15 cellular contexts compared by ENCODE assay signal in genomic region chr3:125386811-125387210, GRCh38. TPM values are rescaled to one million over a fixed set of nuclear protein-coding genes. Genes with fewer than 3 reads are reported as not detected.
DNase-seq lines count a peak whose midpoint lies in the region; TF ChIP-seq lines count a peak whose summit lies in the region.
"Had no signal": no experiment of that assay in that cellular context is flagged by ENCODE, and none has a peak within 500 bp of the region (broad histone marks: within the 10 kb centered on the region; RNA-seq: fewer than 3 reads in every experiment).

No MANE protein-coding gene starts in this region.

- H3K4me3 Mint-ChIP-seq in glutamatergic neuron (ENCODE audit: unreplicated experiment), result no peak overlapping the region
- H3K4me3 Mint-ChIP-seq: activated T-helper 1 cell treated with anti-CD3 and anti-CD28 coated beads, Interleukin-12 subunit alpha, Interleukin-12 subunit beta, Interleukin-2, Interleukin-4 antibody, amounts not matched to agents 30 ng/mL and 10 ng/mL and 1 ng/mL, durations not matched to agents 14 hours and 24 hours and 36 hours had no signal

- no peak overlapping the region for H2BK12ac ChIP-seq in neuronal stem cell (ENCODE audit: low read length)

- no peak overlapping the region for H3K14ac ChIP-seq in neuronal stem cell (ENCODE audit: low read length)

- H3K18ac ChIP-seq in neuronal stem cell (ENCODE audit: low read length), result no peak overlapping the region

- H3K4me3 ChIP-seq in NB4 (ENCODE audit: low read depth, low read length) (no peak overlapping the region), fibroblast of mammary gland (ENCODE audit: control insufficient read depth, low read depth, low read length) (no peak overlapping the region), neuronal stem cell (ENCODE audit: low read length in 2 of 2) (no peak overlapping the region), WERI-Rb-1 (ENCODE audit: low read depth, low read length) (no peak overlapping the region)
- H3K4me3 ChIP-seq: adrenal gland, prostate gland had no signal

- H3K4me1 ChIP-seq in neuronal stem cell (ENCODE audit: control insufficient read depth in 2 of 2, insufficient read depth in 1 of 2, low read depth in 1 of 2, low read length in 2 of 2), result peaks cover 4 to 14% of the 10 kb centered on the region in 2 donors
- H3K4me1 ChIP-seq: adrenal gland, prostate gland had no signal

- no CpG with 5 or more reads among the region's 4 CpGs for WGBS in neuronal stem cell (ENCODE audit: extremely low coverage in 2 of 2, insufficient read length in 2 of 2, insufficient replicate concordance in 1 of 2), 2 donors

- no peak overlapping the region for H2BK15ac ChIP-seq in neuronal stem cell (ENCODE audit: low read length)

- no peak overlapping the region for H2BK5ac ChIP-seq in neuronal stem cell (ENCODE audit: low read length)

- no peaks in the 10 kb centered on the region for H3K9me3 Mint-ChIP-seq in glutamatergic neuron (ENCODE audit: unreplicated experiment)
- H3K9me3 Mint-ChIP-seq: activated T-helper 1 cell treated with anti-CD3 and anti-CD28 coated beads, Interleukin-12 subunit alpha, Interleukin-12 subunit beta, Interleukin-2, Interleukin-4 antibody, amounts not matched to agents 30 ng/mL and 10 ng/mL and 1 ng/mL, durations not matched to agents 14 hours and 24 hours and 36 hours had no signal

- POLR2A ChIA-PET in RWPE1 (lab: Yijun Ruan, JAX; ENCODE audit: low non-redundant PET), result no interaction called here

- no peak overlapping the region for H2BK120ac ChIP-seq in neuronal stem cell (ENCODE audit: low read depth, low read length)

- TF ChIP-seq CTCF in NB4 (IDR thresholded peaks at IDR 0.05; ENCODE audit: low read depth, low read length) (no peak), fibroblast of mammary gland (conservative IDR thresholded peaks at IDR 0.05; ENCODE audit: control insufficient read depth, insufficient read depth, low read depth, low read length) (no peak), glutamatergic neuron (IDR thresholded peaks at IDR 0.05; ENCODE audit: partially characterized antibody, unreplicated experiment) (no peak), RWPE1 (conservative IDR thresholded peaks at IDR 0.05; ENCODE audit: low read depth) (no peak), WERI-Rb-1 (IDR thresholded peaks at IDR 0.05; ENCODE audit: low read depth, low read length) (no peak)

- no peaks in the 10 kb centered on the region for H3K36me3 Mint-ChIP-seq in glutamatergic neuron (ENCODE audit: unreplicated experiment)

- no peak overlapping the region for H2AFZ ChIP-seq in neuronal stem cell (ENCODE audit: low read length)

- H3K27ac ChIP-seq in neuronal stem cell (replicated peaks; ENCODE audit: low read length), result peak overlapping the region; percentile 42
- no peak overlapping the region for H3K27ac ChIP-seq in RWPE1
- H3K27ac ChIP-seq in WERI-Rb-1, result no peak overlapping the region
- H3K27ac ChIP-seq: adrenal gland, C4-2B, prostate gland had no signal

- no peaks in the 10 kb centered on the region for H3K79me1 ChIP-seq in neuronal stem cell (ENCODE audit: low read depth, low read length)

- H4K8ac ChIP-seq in neuronal stem cell (ENCODE audit: low read depth, low read length), result no peak overlapping the region

- TF ChIP-seq POLR2A in NB4 (IDR thresholded peaks at IDR 0.05; ENCODE audit: extremely low read depth, insufficient read length), result no peak

- H3K4me2 ChIP-seq in neuronal stem cell (ENCODE audit: insufficient read depth, low read length, poor library complexity, severe bottlenecking), result no peak overlapping the region

- no peaks in the 10 kb centered on the region for H3K27me3 ChIP-seq in neuronal stem cell (ENCODE audit: control insufficient read depth in 3 of 3, insufficient read depth in 3 of 3, low read depth in 1 of 3, low read length in 3 of 3)
- H3K27me3 ChIP-seq in WERI-Rb-1 (ENCODE audit: insufficient read depth, low read depth, severe bottlenecking), result no peaks in the 10 kb centered on the region
- H3K27me3 ChIP-seq: adrenal gland had no signal

- H3K36me3 ChIP-seq in neuronal stem cell (replicated peaks in 1 of 2; ENCODE audit: control insufficient read depth in 2 of 2, insufficient read depth in 2 of 2, low read length in 2 of 2) (no peaks in the 10 kb centered on the region), WERI-Rb-1 (no peaks in the 10 kb centered on the region)
- H3K36me3 ChIP-seq: adrenal gland, prostate gland had no signal

- no peak overlapping the region for H3K9ac ChIP-seq in neuronal stem cell (ENCODE audit: low read depth, low read length, poor library complexity)

- CTCF ChIA-PET in RWPE1 (lab: Yijun Ruan, JAX), result no interaction called here

- no peak overlapping the region for H4K91ac ChIP-seq in neuronal stem cell (ENCODE audit: low read depth, low read length, poor library complexity)

- H3K27ac Mint-ChIP-seq in glutamatergic neuron (ENCODE audit: unreplicated experiment), result no peak overlapping the region
- H3K27ac Mint-ChIP-seq: activated T-helper 1 cell treated with anti-CD3 and anti-CD28 coated beads, Interleukin-12 subunit alpha, Interleukin-12 subunit beta, Interleukin-2, Interleukin-4 antibody, amounts not matched to agents 30 ng/mL and 10 ng/mL and 1 ng/mL, durations not matched to agents 14 hours and 24 hours and 36 hours had no signal

- no peak overlapping the region for H3K4ac ChIP-seq in neuronal stem cell (ENCODE audit: low read length)

- H3K9me3 ChIP-seq in neuronal stem cell (replicated peaks in 1 of 2; ENCODE audit: control insufficient read depth in 2 of 2, insufficient read depth in 1 of 2, low read depth in 1 of 2, low read length in 2 of 2) (no peaks in the 10 kb centered on the region), WERI-Rb-1 (ENCODE audit: severe bottlenecking) (no peaks in the 10 kb centered on the region)
- H3K9me3 ChIP-seq: adrenal gland, prostate gland had no signal

- no peaks in the 10 kb centered on the region for H3K27me3 Mint-ChIP-seq in glutamatergic neuron (ENCODE audit: unreplicated experiment)

- no peak overlapping the region for H3K23ac ChIP-seq in neuronal stem cell (ENCODE audit: low read depth, low read length, poor library complexity)

- no peaks in the 10 kb centered on the region for H3K4me1 Mint-ChIP-seq in glutamatergic neuron (ENCODE audit: low read depth, unreplicated experiment)

- DNase-seq in EH (ENCODE audit: low read depth) (peak; percentile 83), NB4 (ENCODE audit: low read depth) (peak; percentile 13), fibroblast of mammary gland (ENCODE audit: low read depth) (peak; percentile 90), neuronal stem cell (ENCODE audit: low spot score) (no peak), glutamatergic neuron (no peak), RWPE1 (ENCODE audit: low spot score) (no peak), WERI-Rb-1 (no peak), dermis blood vessel endothelial cell (no peak)
- DNase-seq: adrenal gland, MM.1S, NCI-H2081 treated with DMSO at 0.1 percent for 48 hours, substantia nigra had no signal

- H2AK5ac ChIP-seq in neuronal stem cell (ENCODE audit: low read depth, low read length), result no peak overlapping the region

RNA-seq across cellular contexts. Expression of gene ZNF148, which starts 11.7 kb away (rescaled TPM):
- 17.2 TPM for polyA plus RNA-seq in neuronal stem cell (2013, experiment 1 of 2)
- polyA plus RNA-seq in neuronal stem cell (2013, experiment 2 of 2), result 18.2 TPM
- total RNA-seq in glutamatergic neuron (ENCODE audit: unreplicated experiment), result 31.6 TPM
- total RNA-seq in dermis blood vessel endothelial cell, result 33.7 and 38.0 TPM in 2 replicates

Comparison
In these comparisons a context has a peak if more than half of its experiments do, and no peak if none do; other contexts are left out.
1. DNase-seq: peak in EH (single experiment), NB4 (single experiment) and fibroblast of mammary gland (single experiment); none in neuronal stem cell (single experiment), glutamatergic neuron (single experiment), RWPE1 (single experiment), WERI-Rb-1 (single experiment) and dermis blood vessel endothelial cell (single experiment).